In genomic region chr12:91681751-91682150, GRCh38 we compare ENCODE assay signal across 9 cellular contexts.
"Had no signal": no experiment of that assay in that cellular context is flagged by ENCODE, and none has a peak within 500 bp of the region (broad histone marks: within the 10 kb centered on the region; RNA-seq: fewer than 3 reads in every experiment).

No MANE protein-coding gene starts in this region.

- H3K27ac Mint-ChIP-seq: GM23338 had no signal

- H3K4me3 Mint-ChIP-seq: GM23338, H9 had no signal

- H3K4me3 ChIP-seq: GM23338 had no signal

- ATAC-seq: GM23338, HepG2 had no signal

- H3K4me1 Mint-ChIP-seq: GM23338, H9 had no signal

- H3K4me2 ChIP-seq: GM23338, KMS-11 had no signal

- H3K27ac ChIP-seq: HL-60, KMS-11 had no signal

- FAIRE-seq: HepG2 had no signal

- DNase-seq: H9, HCEC 1CT, IMR-90, Karpas-422, KBM-7 had no signal

- H3K9me3 Mint-ChIP-seq: GM23338, H9 had no signal

- H2AFZ ChIP-seq: GM23338 had no signal

- H3K9ac ChIP-seq: KMS-11 had no signal
